ENCODE assay signal across 27 cellular contexts in the genomic region with DNA sequence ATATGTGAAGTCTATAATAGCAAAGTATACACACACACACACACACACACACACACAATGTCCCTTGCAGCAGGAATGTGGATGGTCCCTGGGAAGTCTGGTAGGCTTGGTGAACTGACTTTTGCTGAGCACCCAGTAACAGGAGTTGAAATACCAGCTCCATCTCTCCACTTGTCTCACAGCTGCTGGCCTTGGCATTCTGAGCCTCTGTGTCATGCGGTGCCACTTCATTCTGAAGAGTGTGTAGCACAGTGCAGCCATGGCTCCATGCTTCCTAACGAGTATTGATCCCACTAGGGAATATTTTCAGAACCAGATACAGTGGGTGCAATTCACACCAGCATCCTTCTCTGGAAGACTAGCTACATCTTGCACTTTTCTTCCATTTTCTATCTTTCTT.
A peak's percentile ranks its signal among the peaks of the same experiment; 100 is the strongest.
DNase-seq lines count a peak whose midpoint lies in the region; ATAC-seq lines count a peak whose summit lies in the region.
"Had no signal": no experiment of that assay in that cellular context is flagged by ENCODE, and none has a peak within 500 bp of the region (broad histone marks: within the 10 kb centered on the region; RNA-seq: fewer than 3 reads in every experiment).

No MANE protein-coding gene starts in this region.

- peak; percentile 34 for DNase-seq in activated effector memory CD4-positive, alpha-beta T cell treated with anti-CD3 and anti-CD28 coated beads, Interleukin-2, amount 50 U/mL, for 16 hours
- no peak for DNase-seq in activated effector memory CD4-positive, alpha-beta T cell treated with Interleukin-2 at 50 U/mL for 16 hours
- DNase-seq in NCI-H2029 treated with DMSO at 0.1 percent for 48 hours (lab: John Stamatoyannopoulos, UW) (peak; percentile 27), globus pallidus (ENCODE audit: low spot score) (peak; percentile 50), substantia nigra (lab: John Stamatoyannopoulos, UW) (peak in 10 of 49 donors; percentile 18 to 63 (median 36)), NCI-H146 treated with DMSO at 0.1 percent for 48 hours (lab: John Stamatoyannopoulos, UW; ENCODE audit: unreplicated experiment) (no peak), ecto neural progenitor cell (ENCODE audit: low spot score) (no peak)
- DNase-seq: ACHN; activated CD4-positive, CD25-positive, alpha-beta regulatory T cell treated with anti-CD3 and anti-CD28 coated beads, Interleukin-2, amount 50 U/mL, for 72 hours; activated CD8-positive, alpha-beta T cell treated with anti-CD3 and anti-CD28 coated beads for 36 hours; activated gamma-delta T cell; activated naive CD8-positive, alpha-beta T cell treated with anti-CD3 and anti-CD28 coated beads, Interleukin-2, amount 50 U/mL, for 24 hours; effector memory CD4-positive, alpha-beta T cell; foreskin fibroblast; H7; NCI-H2171 treated with DMSO at 0.1 percent for 48 hours; occipital lobe; retina; stimulated activated CD4-positive, alpha-beta T cell treated with anti-CD3 and anti-CD28 coated beads, Interleukin-2, amount 100 ng/mL, for 48 hours; uterus had no signal

- peak overlapping the region; percentile 84 for H3K27ac ChIP-seq in substantia nigra (ENCODE audit: low read depth, low read length, poor library complexity, severe bottlenecking)
- H3K27ac ChIP-seq: hepatocyte, Peyer's patch, spleen, uterus had no signal

- no peak for ATAC-seq in HG02798 (IDR thresholded peaks at IDR 0.05; ENCODE audit: poor library complexity, unreplicated experiment)
- ATAC-seq: activated CD8-positive, alpha-beta T cell treated with anti-CD3 and anti-CD28 coated beads for 36 hours; activated naive CD8-positive, alpha-beta T cell treated with anti-CD3 and anti-CD28 coated beads, Interleukin-2, amount 50 U/mL, for 24 hours; GM12878; left lobe of liver; naive thymus-derived CD8-positive, alpha-beta T cell had no signal

Comparison
In these comparisons a context has a peak if more than half of its experiments do, and no peak if none do; other contexts are left out.
1. DNase-seq: peak in activated effector memory CD4-positive, alpha-beta T cell treated with anti-CD3 and anti-CD28 coated beads, Interleukin-2, amount 50 U/mL, for 16 hours (single experiment), NCI-H2029 treated with DMSO at 0.1 percent for 48 hours (single experiment) and globus pallidus (single experiment); none in activated effector memory CD4-positive, alpha-beta T cell treated with Interleukin-2 at 50 U/mL for 16 hours (single experiment), NCI-H146 treated with DMSO at 0.1 percent for 48 hours (single experiment) and ecto neural progenitor cell (single experiment).